ENCODE assay signal across 8 cellular contexts in genomic region chr5:10702040-10702629, GRCh38.
DNase-seq lines count a peak whose midpoint lies in the region; ATAC-seq and TF ChIP-seq lines count a peak whose summit lies in the region.

No MANE protein-coding gene starts in this region.

- TF ChIP-seq CTCF in AG10803 (conservative IDR thresholded peaks at IDR 0.05; ENCODE audit: low read length) (no peak), coronary artery (IDR thresholded peaks at IDR 0.05) (no peak)

- no peak overlapping the region for H3K4me3 ChIP-seq in AG10803 (ENCODE audit: low read length)
- peak overlapping the region; percentile 37 for H3K4me3 ChIP-seq in coronary artery

- DNase-seq in AG10803 (ENCODE audit: low read depth) (peak; percentile 85), MV-4-11 (lab: John Stamatoyannopoulos, UW) (peak; percentile 61), coronary artery (ENCODE audit: low spot score) (peak; percentile 87), memory B cell (ENCODE audit: low spot score in 2 of 2) (no peak), NCI-H2227 (lab: John Stamatoyannopoulos, UW; ENCODE audit: unreplicated experiment) (no peak), NCI-H526 treated with DMSO at 0.1 percent for 48 hours (lab: John Stamatoyannopoulos, UW) (no peak), NOMO-1 (lab: John Stamatoyannopoulos, UW; ENCODE audit: unreplicated experiment in 2 of 2) (no peak)
- DNase-seq in stimulated activated CD4-positive, alpha-beta T cell treated with anti-CD3 and anti-CD28 coated beads, Interleukin-2, amount 100 ng/mL, for 48 hours = no peak

- peak overlapping the region; percentile 21 to 80 for H3K27ac ChIP-seq in coronary artery

- no peaks in the 10 kb centered on the region for H3K9me3 Mint-ChIP-seq in memory B cell

- peaks cover 6% of the 10 kb centered on the region for H3K36me3 Mint-ChIP-seq in memory B cell

- H3K27ac Mint-ChIP-seq in memory B cell = peak overlapping the region; percentile 75

- no peaks in the 10 kb centered on the region for H3K27me3 Mint-ChIP-seq in memory B cell

- peaks cover 45% of the 10 kb centered on the region for H3K4me1 Mint-ChIP-seq in memory B cell

- no peak overlapping the region for H3K4me3 Mint-ChIP-seq in memory B cell

- no peak for ATAC-seq in memory B cell (ENCODE audit: low read depth)

Comparison
In these comparisons a context has a peak if more than half of its experiments do, and no peak if none do; other contexts are left out.
1. DNase-seq: peak in AG10803 (single experiment), MV-4-11 (single experiment) and coronary artery (single experiment); none in memory B cell (0 of 2), stimulated activated CD4-positive, alpha-beta T cell treated with anti-CD3 and anti-CD28 coated beads, Interleukin-2, amount 100 ng/mL, for 48 hours (0 of 2), NCI-H2227 (single experiment), NCI-H526 treated with DMSO at 0.1 percent for 48 hours (single experiment) and NOMO-1 (0 of 2).